ENCODE assay signal across 7 cellular contexts in genomic region chr10:97596101-97597055, GRCh38. TPM values are rescaled to one million over a fixed set of nuclear protein-coding genes. Genes with fewer than 3 reads are reported as not detected.
A peak's percentile ranks its signal among the peaks of the same experiment; 100 is the strongest.
DNase-seq lines count a peak whose midpoint lies in the region; ATAC-seq and TF ChIP-seq lines count a peak whose summit lies in the region.
"Had no signal": no experiment of that assay in that cellular context is flagged by ENCODE, and none has a peak within 500 bp of the region (broad histone marks: within the 10 kb centered on the region; RNA-seq: fewer than 3 reads in every experiment).

No MANE protein-coding gene starts in this region.

- TF ChIP-seq CTCF in Peyer's patch (IDR thresholded peaks at IDR 0.05) (no peak), testis (IDR thresholded peaks at IDR 0.05) (no peak)

- H3K4me3 ChIP-seq in Peyer's patch (no peak overlapping the region), testis (no peak overlapping the region)

- TF ChIP-seq POLR2A in Peyer's patch (IDR thresholded peaks at IDR 0.05) (no peak), testis (IDR thresholded peaks at IDR 0.05) (no peak)

- 49 to 54% methylated on average over 10 of the region's 10 CpGs for WGBS in testis, 2 donors

- peaks cover 0 to 8% (median 0%) of the 10 kb centered on the region in 4 donors for H3K4me1 ChIP-seq in Peyer's patch
- no peaks in the 10 kb centered on the region for H3K4me1 ChIP-seq in testis

- intact Hi-C loops in testis (cut with DNase I; ENCODE audit: low total_unique reads), result no loop called here

- no peak for ATAC-seq in HG03469 (IDR thresholded peaks at IDR 0.05; ENCODE audit: unreplicated experiment)
- no peak for ATAC-seq in HG03460 (IDR thresholded peaks at IDR 0.05; ENCODE audit: unreplicated experiment)
- ATAC-seq in HG02870 (IDR thresholded peaks at IDR 0.05; ENCODE audit: unreplicated experiment), result no peak

- peak overlapping the region in 3 of 4 donors; percentile 17 to 72 (median 59) for H3K27ac ChIP-seq in Peyer's patch
- H3K27ac ChIP-seq in testis, result peak overlapping the region; percentile 68 to 87

- H3K36me3 ChIP-seq in Peyer's patch (no peaks in the 10 kb centered on the region), testis (ENCODE audit: low read depth, missing control alignments) (no peaks in the 10 kb centered on the region)

- H3K9me3 ChIP-seq in Peyer's patch, result no peaks in the 10 kb centered on the region
- H3K9me3 ChIP-seq in testis, result no peaks in the 10 kb centered on the region

- no peaks in the 10 kb centered on the region for H3K27me3 ChIP-seq in Peyer's patch
- no peaks in the 10 kb centered on the region for H3K27me3 ChIP-seq in testis

- DNase-seq in Peyer's patch (no peak), glomerular visceral epithelial cell (ENCODE audit: extremely low spot score) (peak; percentile 88), testis (peak; percentile 48)

RNA-seq across cellular contexts. Expression of gene C10orf62, which starts 6.9 kb away (rescaled TPM):
- total RNA-seq in Peyer's patch, result not detected
- total RNA-seq in testis, result 100 to 1,000 TPM; 108 to 373 TPM
- polyA plus RNA-seq in testis (ENCODE audit: insufficient read depth, low read depth, low replicate concordance), result 304 TPM
- total RNA-seq: H1 had no signal

RNA-seq across cellular contexts. Expression of gene HOGA1, which starts 12.2 kb away (rescaled TPM):
- total RNA-seq in Peyer's patch, result under 1 TPM in 1 of 4 donors, not detected in 3; 0.40 TPM
- under 1 TPM; 0.25 to 0.55 TPM for total RNA-seq in testis
- 1.5 TPM for polyA plus RNA-seq in testis (ENCODE audit: insufficient read depth, low read depth, low replicate concordance)

RNA-seq across cellular contexts. Expression of gene ANKRD2, which starts 23.8 kb away (rescaled TPM):
- not detected for total RNA-seq in Peyer's patch
- total RNA-seq in testis, result 1 to 10 TPM in 1 of 2 donors, under 1 TPM in 1; 0.43 to 1.9 TPM
- 3.5 TPM for polyA plus RNA-seq in testis (ENCODE audit: insufficient read depth, low read depth, low replicate concordance)
- total RNA-seq: H1 had no signal
- polyA plus RNA-seq: H1 had no signal

RNA-seq across cellular contexts. Expression of gene MORN4, which starts 36.9 kb away (rescaled TPM):
- total RNA-seq in Peyer's patch, result 1 to 10 TPM in 1 of 4 donors, under 1 TPM in 2, not detected in 1; 0.35 to 1.4 (median 0.54) TPM
- total RNA-seq in testis, result 1 to 10 TPM; 7.1 to 7.5 TPM
- 23.3 TPM for polyA plus RNA-seq in testis (ENCODE audit: insufficient read depth, low read depth, low replicate concordance)

RNA-seq across cellular contexts. Expression of gene PI4K2A, which starts 44.1 kb away (rescaled TPM):
- total RNA-seq in Peyer's patch (10 to 100 TPM; 11.6 to 23.5 (median 19.4) TPM), testis (10 to 100 TPM; 27.4 to 31.0 TPM)
- 24.2 TPM for polyA plus RNA-seq in testis (ENCODE audit: insufficient read depth, low read depth, low replicate concordance)

Comparison
In these comparisons a context has a peak if more than half of its experiments do, and no peak if none do; other contexts are left out.
1. DNase-seq: peak in glomerular visceral epithelial cell (single experiment) and testis (single experiment); none in Peyer's patch (0 of 3).
2. RNA of gene C10orf62, which starts 6.9 kb away (total RNA-seq): 108 to 373 TPM in testis; not detected in Peyer's patch; every median in the first group is over 100 times any median in the second.